ENCODE assay signal across 1 cellular context in genomic region chr17:37478187-37478586, GRCh38.
TF ChIP-seq lines count a peak whose summit lies in the region.

No MANE protein-coding gene starts in this region.

TF ChIP-seq in H1, 55 proteins besides CTCF, POLR2A, EP300 and RAD21:
- TF ChIP-seq CEBPB (IDR thresholded peaks at IDR 0.05; ENCODE audit: low read depth, low read length) (peak; percentile 22; the same call in 1 of the 2 replicates), SAP30 (IDR thresholded peaks at IDR 0.05; ENCODE audit: insufficient read depth, insufficient replicate concordance, low read length) (no peak), SRF (IDR thresholded peaks at IDR 0.05; ENCODE audit: low read depth, low read length) (no peak)
